In genomic region chr16:10510279-10510678, GRCh38 we compare ENCODE assay signal across 12 cellular contexts.
"Had no signal": no experiment of that assay in that cellular context is flagged by ENCODE, and none has a peak within 500 bp of the region (broad histone marks: within the 10 kb centered on the region; RNA-seq: fewer than 3 reads in every experiment).

No MANE protein-coding gene starts in this region.

- H3K4me1 ChIP-seq: Peyer's patch, SJSA1 had no signal

- H3K9ac ChIP-seq: SK-N-SH had no signal

- H3K27me3 Mint-ChIP-seq: activated B cell treated with CpG ODN at 0.5 μM for 24 hours had no signal

- H3K36me3 ChIP-seq: brain microvascular endothelial cell, MG63, Peyer's patch, SJSA1 had no signal

- H3K9me3 Mint-ChIP-seq: activated B cell treated with CpG ODN at 0.5 μM for 24 hours; activated naive CD4-positive, alpha-beta T cell treated with anti-CD3 and anti-CD28 coated beads, Interleukin-2, amount 50 U/mL, for 72 hours; T-cell had no signal

- H3K36me3 Mint-ChIP-seq: activated naive CD4-positive, alpha-beta T cell treated with anti-CD3 and anti-CD28 coated beads, Interleukin-2, amount 50 U/mL, for 72 hours; T-cell had no signal

- DNase-seq: activated B cell treated with CpG ODN at 0.5 μM for 24 hours, NCI-H1048, NCI-H2081 treated with DMSO at 0.1 percent for 48 hours had no signal

- H3K27me3 ChIP-seq: brain microvascular endothelial cell, MG63, Peyer's patch, SJSA1 had no signal

- H3K4me2 ChIP-seq: SK-N-SH had no signal

- H3K27ac ChIP-seq: brain microvascular endothelial cell, Peyer's patch, SJSA1, VCaP had no signal

- H3K27ac Mint-ChIP-seq: T-cell, T-helper 17 cell had no signal

- H3K4me3 ChIP-seq: MG63, Peyer's patch, SJSA1 had no signal

- H3K9me3 ChIP-seq: MG63, Peyer's patch, SJSA1, SK-N-SH had no signal

- H3K4me3 Mint-ChIP-seq: activated B cell treated with CpG ODN at 0.5 μM for 24 hours, T-cell, T-helper 17 cell had no signal
